Comparison of ENCODE assay signal across 8 cellular contexts in the genomic region with DNA sequence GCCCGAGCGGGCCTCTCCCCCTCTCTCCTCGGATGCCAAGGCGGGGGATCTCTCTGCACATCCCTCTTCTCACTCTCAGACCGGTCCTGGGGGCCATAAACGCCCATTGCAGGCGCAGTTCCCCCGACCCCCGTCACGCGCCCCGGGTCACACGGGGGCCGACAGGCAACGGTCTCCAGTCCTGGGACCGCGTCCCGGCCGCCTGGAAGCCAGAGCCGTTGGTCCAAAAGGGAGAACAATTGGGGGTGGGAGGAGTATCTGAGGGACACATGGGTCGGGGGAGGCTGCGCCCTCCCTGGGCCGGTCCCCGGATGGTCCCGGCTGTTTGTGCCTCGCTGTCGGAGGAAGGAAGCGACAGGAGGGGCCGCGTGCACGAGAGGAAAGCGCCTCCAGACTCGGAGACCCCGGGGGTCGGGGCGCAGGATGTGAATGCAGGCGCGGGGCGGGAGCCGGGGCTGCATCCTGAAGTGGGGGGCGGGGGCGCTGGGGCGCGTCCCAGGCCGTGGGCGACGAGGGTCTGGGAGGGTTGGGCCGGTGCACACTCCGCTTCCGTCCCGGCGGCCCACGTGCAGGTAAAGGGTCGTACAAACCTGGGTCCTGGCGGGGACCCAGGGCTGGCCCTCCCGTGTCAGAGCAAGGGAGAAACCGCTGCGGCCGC. TPM values are rescaled to one million over a fixed set of nuclear protein-coding genes. Genes with fewer than 3 reads are reported as not detected.
DNase-seq lines count a peak whose midpoint lies in the region; ATAC-seq lines count a peak whose summit lies in the region.

No MANE protein-coding gene starts in this region.

- H3K9me3 ChIP-seq in iPS-20b (ENCODE audit: insufficient read depth, low read depth, low read length): no peaks in the 10 kb centered on the region
- no peaks in the 10 kb centered on the region for H3K9me3 ChIP-seq in subcutaneous abdominal adipose tissue (ENCODE audit: control insufficient read depth in 5 of 5, low read length in 5 of 5)

- no peaks in the 10 kb centered on the region for H3K9me3 Mint-ChIP-seq in T-helper 1 cell treated with Interleukin-12 subunit alpha and Interleukin-12 subunit beta and Interleukin-4 antibody, amounts not matched to agents 30 μg/mL and 1 μg/mL, for 36 hours
- no peaks in the 10 kb centered on the region for H3K9me3 Mint-ChIP-seq in activated T-helper 17 cell treated with anti-CD3 and anti-CD28 coated beads, Interleukin-2, amount 50 U/mL, for 72 hours

- peaks cover 10% of the 10 kb centered on the region for H3K4me1 Mint-ChIP-seq in T-helper 1 cell treated with Interleukin-12 subunit alpha and Interleukin-12 subunit beta and Interleukin-4 antibody, amounts not matched to agents 30 μg/mL and 1 μg/mL, for 36 hours (ENCODE audit: low read depth)
- no peaks in the 10 kb centered on the region for H3K4me1 Mint-ChIP-seq in activated T-helper 17 cell treated with anti-CD3 and anti-CD28 coated beads, Interleukin-2, amount 50 U/mL, for 72 hours

- no peaks in the 10 kb centered on the region for H3K4me1 ChIP-seq in iPS-20b (ENCODE audit: insufficient read depth, low read length)
- peaks cover 0 to 28% (median 22%) of the 10 kb centered on the region in 5 donors for H3K4me1 ChIP-seq in subcutaneous abdominal adipose tissue (ENCODE audit: control insufficient read depth in 5 of 5, insufficient read depth in 5 of 5, low read length in 5 of 5)

- ATAC-seq in activated T-helper 17 cell treated with anti-CD3 and anti-CD28 coated beads, Interleukin-2, amount 50 U/mL, for 72 hours (replicated peaks): no peak
- ATAC-seq in GM18520 (IDR thresholded peaks at IDR 0.05; ENCODE audit: unreplicated experiment): no peak

- DNase-seq in T-helper 1 cell (no peak), NCI-H2227 treated with DMSO at 0.1 percent for 48 hours (lab: John Stamatoyannopoulos, UW) (no peak), NCI-H1694 (lab: John Stamatoyannopoulos, UW) (no peak)

- H3K27me3 Mint-ChIP-seq in T-helper 1 cell treated with Interleukin-12 subunit alpha and Interleukin-12 subunit beta and Interleukin-4 antibody, amounts not matched to agents 30 μg/mL and 1 μg/mL, for 36 hours (ENCODE audit: low read depth): peaks cover 62% of the 10 kb centered on the region
- peaks cover 33% of the 10 kb centered on the region for H3K27me3 Mint-ChIP-seq in activated T-helper 17 cell treated with anti-CD3 and anti-CD28 coated beads, Interleukin-2, amount 50 U/mL, for 72 hours

- peaks cover 3% of the 10 kb centered on the region for H3K36me3 Mint-ChIP-seq in T-helper 1 cell treated with Interleukin-12 subunit alpha and Interleukin-12 subunit beta and Interleukin-4 antibody, amounts not matched to agents 30 μg/mL and 1 μg/mL, for 36 hours (ENCODE audit: low read depth)
- no peaks in the 10 kb centered on the region for H3K36me3 Mint-ChIP-seq in activated T-helper 17 cell treated with anti-CD3 and anti-CD28 coated beads, Interleukin-2, amount 50 U/mL, for 72 hours (ENCODE audit: low read depth)

- no peaks in the 10 kb centered on the region for H3K36me3 ChIP-seq in iPS-20b (ENCODE audit: insufficient read depth, low read depth, low read length)
- H3K36me3 ChIP-seq in subcutaneous abdominal adipose tissue (ENCODE audit: control insufficient read depth in 5 of 5, insufficient read depth in 5 of 5, low read length in 5 of 5): no peaks in the 10 kb centered on the region

- H3K4me3 Mint-ChIP-seq in T-helper 1 cell treated with Interleukin-12 subunit alpha and Interleukin-12 subunit beta and Interleukin-4 antibody, amounts not matched to agents 30 μg/mL and 1 μg/mL, for 36 hours: peak overlapping the region; percentile 81
- peak overlapping the region; percentile 55 for H3K4me3 Mint-ChIP-seq in activated T-helper 17 cell treated with anti-CD3 and anti-CD28 coated beads, Interleukin-2, amount 50 U/mL, for 72 hours

- H3K27ac ChIP-seq in iPS-20b (ENCODE audit: low read length) (no peak overlapping the region), subcutaneous abdominal adipose tissue (ENCODE audit: low read depth, low read length) (no peak overlapping the region)

- H3K9ac ChIP-seq in iPS-20b (ENCODE audit: low read depth, low read length): peak overlapping the region; percentile 58; the same call in 1 of the 2 replicates
- H3K9ac ChIP-seq in subcutaneous abdominal adipose tissue (ENCODE audit: low read length in 5 of 5): no peak overlapping the region

- H3K4me3 ChIP-seq in iPS-20b (ENCODE audit: low read length): peak overlapping the region; percentile 87; the same call in 1 of the 2 replicates
- H3K4me3 ChIP-seq in subcutaneous abdominal adipose tissue (ENCODE audit: low read depth in 1 of 5, low read length in 5 of 5): peak overlapping the region in 4 of 5 donors; percentile 62 to 80 (median 74)

- no peak overlapping the region for H3K27ac Mint-ChIP-seq in T-helper 1 cell treated with Interleukin-12 subunit alpha and Interleukin-12 subunit beta and Interleukin-4 antibody, amounts not matched to agents 30 μg/mL and 1 μg/mL, for 36 hours
- H3K27ac Mint-ChIP-seq in activated T-helper 17 cell treated with anti-CD3 and anti-CD28 coated beads, Interleukin-2, amount 50 U/mL, for 72 hours: no peak overlapping the region

- peaks cover 70% of the 10 kb centered on the region for H3K27me3 ChIP-seq in iPS-20b (ENCODE audit: insufficient read depth, low read length)
- H3K27me3 ChIP-seq in subcutaneous abdominal adipose tissue (ENCODE audit: control insufficient read depth in 5 of 5, insufficient read depth in 4 of 5, low read length in 5 of 5): peaks cover 33 to 48% (median 46%) of the 10 kb centered on the region in 5 donors

RNA-seq across cellular contexts. Expression of gene SLC4A11, which starts 0.9 kb away (rescaled TPM):
- 1 to 10 TPM in 1 of 2 donors, under 1 TPM in 1; 0.26 to 2.0 TPM for total RNA-seq in activated T-helper 17 cell treated with anti-CD3 and anti-CD28 coated beads, Interleukin-2, amount 50 U/mL, for 72 hours

RNA-seq across cellular contexts. Expression of gene ITPA, which starts 28.8 kb away (rescaled TPM):
- total RNA-seq in activated T-helper 17 cell treated with anti-CD3 and anti-CD28 coated beads, Interleukin-2, amount 50 U/mL, for 72 hours: 10 to 100 TPM; 45.0 to 85.6 TPM

RNA-seq across cellular contexts. Expression of gene DDRGK1, which starts 33.6 kb away (rescaled TPM):
- 10 to 100 TPM; 67.7 to 71.2 TPM for total RNA-seq in activated T-helper 17 cell treated with anti-CD3 and anti-CD28 coated beads, Interleukin-2, amount 50 U/mL, for 72 hours
